ENCODE assay signal across 1 cellular context in the genomic region with DNA sequence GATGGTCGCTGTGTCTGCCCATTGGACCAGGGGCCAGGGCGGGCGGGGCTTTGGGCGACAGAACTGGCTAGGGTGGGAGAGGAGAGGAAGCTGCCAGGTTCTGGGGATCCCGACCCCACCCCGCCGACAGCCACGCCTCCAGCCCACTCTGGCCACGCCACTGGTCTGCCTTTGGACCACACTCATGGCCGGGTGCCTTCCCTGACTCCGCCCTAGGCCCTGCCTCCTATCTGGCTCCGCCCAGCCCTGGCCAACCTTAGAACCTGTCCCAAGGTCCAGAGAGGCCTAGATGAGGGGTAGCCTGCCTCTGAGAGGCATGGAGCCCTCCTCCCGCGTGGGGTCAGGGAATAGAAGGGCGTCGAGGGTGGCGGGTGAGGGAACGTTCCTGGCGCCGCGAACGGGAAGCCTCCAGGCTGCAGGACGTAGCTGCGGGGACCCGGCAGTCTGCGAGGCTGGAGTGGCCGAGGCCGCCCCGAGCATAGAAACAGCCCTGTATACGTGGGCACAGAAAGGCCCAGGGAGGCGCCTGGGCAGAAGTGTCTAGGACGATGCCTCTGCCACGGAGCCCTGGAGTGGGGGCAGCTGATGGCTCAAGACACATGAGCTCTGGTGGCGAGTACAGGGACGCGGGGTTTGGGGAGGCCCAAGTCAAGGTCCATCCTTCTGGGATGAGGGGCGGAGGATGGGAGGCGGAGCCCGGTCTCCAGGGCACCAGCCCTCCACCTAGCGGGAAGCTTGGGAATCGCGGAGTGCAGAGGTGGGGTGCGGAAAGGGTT.
TF ChIP-seq lines count a peak whose summit lies in the region.

No MANE protein-coding gene starts in this region.

TF ChIP-seq in A549, 52 proteins besides CTCF, POLR2A, EP300 and RAD21 (continued from another document):
- TF ChIP-seq, protein P1, sequence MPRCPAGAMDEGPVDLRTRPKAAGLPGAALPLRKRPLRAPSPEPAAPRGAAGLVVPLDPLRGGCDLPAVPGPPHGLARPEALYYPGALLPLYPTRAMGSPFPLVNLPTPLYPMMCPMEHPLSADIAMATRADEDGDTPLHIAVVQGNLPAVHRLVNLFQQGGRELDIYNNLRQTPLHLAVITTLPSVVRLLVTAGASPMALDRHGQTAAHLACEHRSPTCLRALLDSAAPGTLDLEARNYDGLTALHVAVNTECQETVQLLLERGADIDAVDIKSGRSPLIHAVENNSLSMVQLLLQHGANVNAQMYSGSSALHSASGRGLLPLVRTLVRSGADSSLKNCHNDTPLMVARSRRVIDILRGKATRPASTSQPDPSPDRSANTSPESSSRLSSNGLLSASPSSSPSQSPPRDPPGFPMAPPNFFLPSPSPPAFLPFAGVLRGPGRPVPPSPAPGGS (IDR thresholded peaks at IDR 0.05) = 0 out of 3 replicates have a peak, but pooled peaks have one; percentile 32
- TF ChIP-seq HDAC2 (IDR thresholded peaks at IDR 0.05) = no peak
- TF ChIP-seq TFCP2L1 (CRISPR knock-in tag; IDR thresholded peaks at IDR 0.05) = no peak
- peak; percentile 56; the same call in 1 of the 2 replicates for TF ChIP-seq MAX (IDR thresholded peaks at IDR 0.05)
- TF ChIP-seq KDM5A (IDR thresholded peaks at IDR 0.05) = no peak
- TF ChIP-seq SMC3 (IDR thresholded peaks at IDR 0.05) = peak; percentile 65
- no peak for TF ChIP-seq TP53 (CRISPR knock-in tag; IDR thresholded peaks at IDR 0.05)
TF ChIP-seq in A549: peak in this region for 5.
